Comparison of ENCODE assay signal across 25 cellular contexts in genomic region chr11:45086526-45086925, GRCh38. TPM values are rescaled to one million over a fixed set of nuclear protein-coding genes. Genes with fewer than 3 reads are reported as not detected.
DNase-seq lines count a peak whose midpoint lies in the region; ATAC-seq and TF ChIP-seq lines count a peak whose summit lies in the region.
"Had no signal": no experiment of that assay in that cellular context is flagged by ENCODE, and none has a peak within 500 bp of the region (broad histone marks: within the 10 kb centered on the region; RNA-seq: fewer than 3 reads in every experiment).

No MANE protein-coding gene starts in this region.

- ATAC-seq in GM18867 (IDR thresholded peaks at IDR 0.05; ENCODE audit: unreplicated experiment) (no peak), GM18502 (IDR thresholded peaks at IDR 0.05; ENCODE audit: poor library complexity, unreplicated experiment) (no peak)
- ATAC-seq: activated CD4-positive, CD25-positive, alpha-beta regulatory T cell treated with anti-CD3 and anti-CD28 coated beads, Interleukin-2, amount 50 U/mL, for 24 hours; CD8-positive, alpha-beta T cell; heart right ventricle; natural killer cell had no signal

- H3K9me3 Mint-ChIP-seq in nephron progenitor cell: peaks cover 1% of the 10 kb centered on the region
- H3K9me3 Mint-ChIP-seq: CD8-positive, alpha-beta T cell; natural killer cell had no signal

- DNase-seq in activated effector memory CD4-positive, alpha-beta T cell treated with anti-CD3 and anti-CD28 coated beads, Interleukin-2, amount 50 U/mL, for 16 hours: peak; percentile 36
- no peak for DNase-seq in activated effector memory CD4-positive, alpha-beta T cell treated with Interleukin-2 at 50 U/mL for 16 hours
- DNase-seq in RWPE1 (ENCODE audit: low spot score): no peak
- no peak for DNase-seq in nephron progenitor cell
- DNase-seq in lower leg skin (ENCODE audit: low spot score in 2 of 2): no peak
- DNase-seq: activated CD4-positive, alpha-beta T cell treated with anti-CD3 and anti-CD28 coated beads, Interleukin-2, amount 50 U/mL, for 4 hours; activated naive CD4-positive, alpha-beta T cell treated with anti-CD3 and anti-CD28 coated beads for 36 hours; CD8-positive, alpha-beta T cell; cerebellar nuclear complex; foreskin melanocyte; mucosa of descending colon; natural killer cell; NCI-H1048; NCI-H1694 treated with DMSO at 0.1 percent for 48 hours; ovary; SJCRH30 had no signal

- H3K4me1 Mint-ChIP-seq in nephron progenitor cell: peaks cover 10% of the 10 kb centered on the region

- H3K27ac ChIP-seq in RWPE1: peak overlapping the region; percentile 13
- peak overlapping the region; percentile 44 for H3K27ac ChIP-seq in temporal lobe (ENCODE audit: low read depth, low read length)
- H3K27ac ChIP-seq: ovary, SJCRH30, thoracic aorta had no signal

- intact Hi-C loops in lower leg skin (cut with DNase I; ENCODE audit: low total_unique reads): no loop called here

- H3K4me3 ChIP-seq in lower leg skin (ENCODE audit: low read depth, poor library complexity, severe bottlenecking): no peak overlapping the region
- H3K4me3 ChIP-seq: HAP-1, heart right ventricle, lung, mucosa of descending colon, ovary, SJCRH30, thoracic aorta had no signal

- TF ChIP-seq POLR2A in lower leg skin (IDR thresholded peaks at IDR 0.05): no peak

- CTCF ChIA-PET in RWPE1 (lab: Yijun Ruan, JAX): no interaction called here

- peak overlapping the region; percentile 17 for H3K27ac Mint-ChIP-seq in nephron progenitor cell
- H3K27ac Mint-ChIP-seq: activated naive CD4-positive, alpha-beta T cell treated with anti-CD3 and anti-CD28 coated beads for 36 hours; CD8-positive, alpha-beta T cell; natural killer cell; stimulated activated naive CD8-positive, alpha-beta T cell treated with anti-CD3 and anti-CD28 coated beads, Interleukin-15, Interleukin-2, amounts not matched to agents 100 ng/mL and 50 ng/mL, for 24 hours had no signal

- peaks cover 9% of the 10 kb centered on the region for H3K27me3 Mint-ChIP-seq in nephron progenitor cell (ENCODE audit: low read depth, poor library complexity)

- TF ChIP-seq CTCF in RWPE1 (conservative IDR thresholded peaks at IDR 0.05; ENCODE audit: low read depth) (no peak), nephron progenitor cell (IDR thresholded peaks at IDR 0.05) (no peak), lower leg skin (IDR thresholded peaks at IDR 0.05) (no peak)

- no peaks in the 10 kb centered on the region for H3K36me3 Mint-ChIP-seq in nephron progenitor cell (ENCODE audit: low read depth)
- H3K36me3 Mint-ChIP-seq: CD8-positive, alpha-beta T cell; natural killer cell had no signal

- POLR2A ChIA-PET in RWPE1 (lab: Yijun Ruan, JAX; ENCODE audit: low non-redundant PET): no interaction called here

- no peak overlapping the region for H3K4me3 Mint-ChIP-seq in nephron progenitor cell
- H3K4me3 Mint-ChIP-seq: activated naive CD4-positive, alpha-beta T cell treated with anti-CD3 and anti-CD28 coated beads for 36 hours; CD8-positive, alpha-beta T cell; natural killer cell; stimulated activated naive CD8-positive, alpha-beta T cell treated with anti-CD3 and anti-CD28 coated beads, Interleukin-15, Interleukin-2, amounts not matched to agents 100 ng/mL and 50 ng/mL, for 24 hours had no signal

- 89 to 91% methylated on average over 5 of the region's 5 CpGs for WGBS in lower leg skin, 2 donors

RNA-seq across cellular contexts. Expression of gene PRDM11, which starts 59.9 kb away (rescaled TPM):
- total RNA-seq in temporal lobe (8.4 TPM), lower leg skin (1 to 10 TPM; 3.2 to 9.5 (median 6.6) TPM)
